In genomic region chr21:46228345-46229051, GRCh38 we compare ENCODE assay signal across 1 cellular context.
TF ChIP-seq lines count a peak whose summit lies in the region.

Gene LSS, minus strand, starts transcription at chr21:46228774. Its CDS starts 29 bp downstream, at chr21:46228745.

TF ChIP-seq in SK-N-SH, 30 proteins besides CTCF, POLR2A, EP300 and RAD21 (continued from another document):
- no peak for TF ChIP-seq REST (IDR thresholded peaks at IDR 0.05; ENCODE audit: low read depth, low read length)
- TF ChIP-seq RCOR1 (IDR thresholded peaks at IDR 0.05; ENCODE audit: low read length), result 0 out of 2 replicates have a peak, but pooled peaks have one; percentile 24
- no peak for TF ChIP-seq EZH2phosphoT487 (IDR thresholded peaks at IDR 0.05; ENCODE audit: borderline replicate concordance, low read depth)
